ENCODE assay signal across 25 cellular contexts in genomic region chr14:101372494-101372813, GRCh38.
"Had no signal": no experiment of that assay in that cellular context is flagged by ENCODE, and none has a peak within 500 bp of the region (broad histone marks: within the 10 kb centered on the region; RNA-seq: fewer than 3 reads in every experiment).

No MANE protein-coding gene starts in this region.

- H3K4me3 ChIP-seq: testis, transverse colon had no signal

- H3K27ac Mint-ChIP-seq: activated naive CD4-positive, alpha-beta T cell treated with anti-CD3 and anti-CD28 coated beads, Interleukin-2, amount 50 U/mL, for 24 hours; activated naive CD8-positive, alpha-beta T cell treated with anti-CD3 and anti-CD28 coated beads, Interleukin-2, amount 50 U/mL, for 24 hours; activated T-helper 17 cell treated with anti-CD3 and anti-CD28 coated beads, Interleukin-2, amount 50 U/mL, for 72 hours; dendritic cell treated with granulocyte-macrophage colony-stimulating factor and Interleukin-4, amounts not matched to agents 40 ng/mL and 50 ng/mL, for 4 days; endodermal cell; naive thymus-derived CD8-positive, alpha-beta T cell; T-helper 1 cell treated with Interleukin-12 subunit alpha and Interleukin-12 subunit beta and Interleukin-4 antibody, amounts not matched to agents 30 μg/mL and 1 μg/mL, for 36 hours had no signal

- H3K9me3 Mint-ChIP-seq: activated naive CD4-positive, alpha-beta T cell treated with anti-CD3 and anti-CD28 coated beads, Interleukin-2, amount 50 U/mL, for 24 hours; activated naive CD8-positive, alpha-beta T cell treated with anti-CD3 and anti-CD28 coated beads, Interleukin-2, amount 50 U/mL, for 24 hours; activated T-helper 17 cell treated with anti-CD3 and anti-CD28 coated beads, Interleukin-2, amount 50 U/mL, for 72 hours; dendritic cell treated with granulocyte-macrophage colony-stimulating factor and Interleukin-4, amounts not matched to agents 40 ng/mL and 50 ng/mL, for 4 days; endodermal cell; immature natural killer cell; naive thymus-derived CD8-positive, alpha-beta T cell; neural crest cell; T-helper 1 cell treated with Interleukin-12 subunit alpha and Interleukin-12 subunit beta and Interleukin-4 antibody, amounts not matched to agents 30 μg/mL and 1 μg/mL, for 36 hours had no signal

- DNase-seq: activated CD4-positive, alpha-beta T cell treated with anti-CD3 and anti-CD28 coated beads for 4 hours; activated naive CD8-positive, alpha-beta T cell treated with anti-CD3 and anti-CD28 coated beads, Interleukin-2, amount 50 U/mL, for 24 hours; activated T-cell treated with anti-CD3 and anti-CD28 coated beads, Interleukin-2, amount 50 U/mL, for 1 hour; amygdala; endodermal cell; foreskin fibroblast; hypothalamus; immature natural killer cell; midbrain; naive thymus-derived CD8-positive, alpha-beta T cell; occipital lobe; right cardiac atrium; stimulated activated CD4-positive, alpha-beta T cell treated with anti-CD3 and anti-CD28 coated beads, Interleukin-2, amount 100 ng/mL, for 48 hours; stimulated activated naive CD8-positive, alpha-beta T cell treated with anti-CD3 and anti-CD28 coated beads, Interleukin-15, Interleukin-2, amounts not matched to agents 100 U/mL and 50 U/mL, for 24 hours; SW 1271; T-helper 9 cell; testis; transverse colon had no signal

- H3K9me3 ChIP-seq: testis, transverse colon had no signal

- H3K36me3 ChIP-seq: transverse colon had no signal

- H3K27ac ChIP-seq: testis, VCaP had no signal

- H3K4me3 Mint-ChIP-seq: activated naive CD4-positive, alpha-beta T cell treated with anti-CD3 and anti-CD28 coated beads, Interleukin-2, amount 50 U/mL, for 24 hours; activated naive CD8-positive, alpha-beta T cell treated with anti-CD3 and anti-CD28 coated beads, Interleukin-2, amount 50 U/mL, for 24 hours; activated T-helper 17 cell treated with anti-CD3 and anti-CD28 coated beads, Interleukin-2, amount 50 U/mL, for 72 hours; dendritic cell treated with granulocyte-macrophage colony-stimulating factor and Interleukin-4, amounts not matched to agents 40 ng/mL and 50 ng/mL, for 4 days; endodermal cell; immature natural killer cell; naive thymus-derived CD8-positive, alpha-beta T cell; neural crest cell; T-helper 1 cell treated with Interleukin-12 subunit alpha and Interleukin-12 subunit beta and Interleukin-4 antibody, amounts not matched to agents 30 μg/mL and 1 μg/mL, for 36 hours had no signal

- ATAC-seq: activated naive CD8-positive, alpha-beta T cell treated with anti-CD3 and anti-CD28 coated beads, Interleukin-2, amount 50 U/mL, for 24 hours; activated T-helper 17 cell treated with anti-CD3 and anti-CD28 coated beads, Interleukin-2, amount 50 U/mL, for 72 hours; esophagus mucosa; naive thymus-derived CD8-positive, alpha-beta T cell; right cardiac atrium; stimulated activated naive CD8-positive, alpha-beta T cell treated with anti-CD3 and anti-CD28 coated beads, Interleukin-15, Interleukin-2, amounts not matched to agents 100 U/mL and 50 U/mL, for 24 hours had no signal

- H3K4me1 Mint-ChIP-seq: activated naive CD4-positive, alpha-beta T cell treated with anti-CD3 and anti-CD28 coated beads, Interleukin-2, amount 50 U/mL, for 24 hours; activated naive CD8-positive, alpha-beta T cell treated with anti-CD3 and anti-CD28 coated beads, Interleukin-2, amount 50 U/mL, for 24 hours; activated T-helper 17 cell treated with anti-CD3 and anti-CD28 coated beads, Interleukin-2, amount 50 U/mL, for 72 hours; immature natural killer cell; naive thymus-derived CD8-positive, alpha-beta T cell had no signal

- H3K36me3 Mint-ChIP-seq: activated naive CD4-positive, alpha-beta T cell treated with anti-CD3 and anti-CD28 coated beads, Interleukin-2, amount 50 U/mL, for 24 hours; immature natural killer cell; naive thymus-derived CD8-positive, alpha-beta T cell had no signal
